ENCODE assay signal across 10 cellular contexts in genomic region chr21:26881504-26882228, GRCh38. TPM values are rescaled to one million over a fixed set of nuclear protein-coding genes. Genes with fewer than 3 reads are reported as not detected.
DNase-seq lines count a peak whose midpoint lies in the region; ATAC-seq and TF ChIP-seq lines count a peak whose summit lies in the region.
"Had no signal": no experiment of that assay in that cellular context is flagged by ENCODE, and none has a peak within 500 bp of the region (broad histone marks: within the 10 kb centered on the region; RNA-seq: fewer than 3 reads in every experiment).

No MANE protein-coding gene starts in this region.

- ATAC-seq in GM21529 (IDR thresholded peaks at IDR 0.05; ENCODE audit: unreplicated experiment): no peak

- no peaks in the 10 kb centered on the region for H3F3A ChIP-seq in neural cell (ENCODE audit: insufficient read depth, low read length, poor library complexity, severe bottlenecking)

- TF ChIP-seq EP300 in neural cell (conservative IDR thresholded peaks at IDR 0.05; ENCODE audit: poor library complexity, severe bottlenecking): no peak

- no peak overlapping the region for H3K27ac Mint-ChIP-seq in chondrocyte (ENCODE audit: unreplicated experiment)
- H3K27ac Mint-ChIP-seq: memory B cell had no signal

- H4K20me1 ChIP-seq in neural cell (ENCODE audit: insufficient read depth): no peaks in the 10 kb centered on the region

- H3K27me3 Mint-ChIP-seq in chondrocyte (ENCODE audit: low read depth): no peaks in the 10 kb centered on the region
- H3K27me3 Mint-ChIP-seq: memory B cell had no signal

- H3K9me3 Mint-ChIP-seq in chondrocyte (ENCODE audit: low read depth): no peaks in the 10 kb centered on the region
- H3K9me3 Mint-ChIP-seq: memory B cell had no signal

- no peaks in the 10 kb centered on the region for H3K79me2 ChIP-seq in neural cell (replicated peaks; ENCODE audit: insufficient read depth, low read length)

- H3K9me3 ChIP-seq in neural cell (ENCODE audit: low read length): no peaks in the 10 kb centered on the region

- H3K27ac ChIP-seq in neural cell (ENCODE audit: low read length): no peak overlapping the region

- H3K4me2 ChIP-seq in neural cell (ENCODE audit: low read length): no peak overlapping the region

- H3K4me3 ChIP-seq in neural cell (ENCODE audit: low read length): no peak overlapping the region

- no peak overlapping the region for H2AFZ ChIP-seq in neural cell (ENCODE audit: low read depth, low read length)

- DNase-seq in EL (peak; percentile 36), NCI-H1694 treated with DMSO at 0.1 percent for 48 hours (lab: John Stamatoyannopoulos, UW) (peak; percentile 75), chondrocyte (ENCODE audit: low spot score) (no peak), HK-2 (ENCODE audit: unreplicated experiment) (no peak), foreskin melanocyte (no peak), NCI-H774 (lab: John Stamatoyannopoulos, UW) (no peak)
- DNase-seq: NCI-H1930 had no signal

- H3K9ac ChIP-seq in neural cell (ENCODE audit: low read length): no peak overlapping the region

- H3K4me3 Mint-ChIP-seq in chondrocyte (ENCODE audit: unreplicated experiment): no peak overlapping the region
- H3K4me3 Mint-ChIP-seq: memory B cell had no signal

- H3K36me3 ChIP-seq in neural cell (ENCODE audit: insufficient read depth, low read length): no peaks in the 10 kb centered on the region

- no peaks in the 10 kb centered on the region for H3K27me3 ChIP-seq in neural cell (ENCODE audit: insufficient read depth, low read depth, low read length)

- H3K4me1 Mint-ChIP-seq in chondrocyte (ENCODE audit: low read depth): peaks cover 6% of the 10 kb centered on the region
- H3K4me1 Mint-ChIP-seq: memory B cell had no signal

- TF ChIP-seq CTCF in chondrocyte (IDR thresholded peaks at IDR 0.05): peak; percentile 79
- TF ChIP-seq CTCF in neural cell (IDR thresholded peaks at IDR 0.05; ENCODE audit: poor library complexity, severe bottlenecking): peak; percentile 62

- TF ChIP-seq RAD21 in neural cell (conservative IDR thresholded peaks at IDR 0.05): peak; percentile 69

- no peaks in the 10 kb centered on the region for H3K9me2 ChIP-seq in neural cell (ENCODE audit: insufficient read depth, low read length)

- no peaks in the 10 kb centered on the region for H3K36me3 Mint-ChIP-seq in chondrocyte (ENCODE audit: low read depth)
- H3K36me3 Mint-ChIP-seq: memory B cell had no signal

TF ChIP-seq in neural cell, 6 proteins besides CTCF, POLR2A, EP300 and RAD21:
- no peak for TF ChIP-seq EZH2 (IDR thresholded peaks at IDR 0.05; ENCODE audit: borderline replicate concordance, insufficient read depth, low read length, poor library complexity, severe bottlenecking)
- peak; percentile 67 for TF ChIP-seq SMC3 (conservative IDR thresholded peaks at IDR 0.05; ENCODE audit: poor library complexity)

RNA-seq across cellular contexts. Expression of gene ADAMTS1, which starts 36.5 kb away (rescaled TPM):
- 27.2 to 91.2 TPM (median 29.7 TPM) in 3 replicates for total RNA-seq in chondrocyte
- polyA plus RNA-seq in neural cell: 0.84 and 2.7 TPM in 2 replicates
- 1.3 and 1.5 TPM in 2 replicates for polyA minus RNA-seq in neural cell

Comparison
In these comparisons a context has a peak if more than half of its experiments do, and no peak if none do; other contexts are left out.
1. DNase-seq: peak in EL (single experiment) and NCI-H1694 treated with DMSO at 0.1 percent for 48 hours (single experiment); none in chondrocyte (single experiment), HK-2 (single experiment), foreskin melanocyte (single experiment) and NCI-H774 (single experiment).